ENCODE assay signal across 12 cellular contexts in the genomic region with DNA sequence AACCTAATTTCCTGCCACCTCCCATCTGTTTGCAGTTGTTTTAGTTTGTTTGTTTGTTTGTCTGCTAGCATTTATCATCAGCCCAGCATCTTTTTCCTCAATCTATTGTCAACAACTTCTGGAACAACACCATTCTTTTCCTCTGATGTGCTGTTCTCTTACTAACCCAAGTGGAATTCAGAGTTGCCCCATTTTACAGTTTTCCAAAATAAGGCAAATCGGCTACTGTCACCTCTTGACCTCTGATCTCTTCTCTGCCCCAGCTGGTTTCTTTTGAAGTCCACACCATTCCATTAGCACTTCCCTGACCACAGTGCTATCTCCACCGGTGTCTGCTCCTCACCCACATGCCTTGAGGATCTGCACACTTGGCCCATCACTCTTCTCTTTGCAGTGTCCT.
"Had no signal": no experiment of that assay in that cellular context is flagged by ENCODE, and none has a peak within 500 bp of the region (broad histone marks: within the 10 kb centered on the region; RNA-seq: fewer than 3 reads in every experiment).

No MANE protein-coding gene starts in this region.

- DNase-seq: activated CD4-positive, alpha-beta T cell treated with anti-CD3 and anti-CD28 coated beads, Interleukin-2, amount 50 U/mL, for 4 hours; activated CD4-positive, CD25-positive, alpha-beta regulatory T cell treated with anti-CD3 and anti-CD28 coated beads, Interleukin-2, amount 50 U/mL, for 72 hours; activated effector memory CD4-positive, alpha-beta T cell treated with Interleukin-2 at 50 U/mL for 16 hours; activated T-cell treated with anti-CD3 and anti-CD28 coated beads, Interleukin-2, amount 50 U/mL, for 1 hour; amygdala; brain microvascular endothelial cell; endodermal cell; kidney glomerular epithelial cell; naive B cell; small intestine; thyroid gland had no signal

- FAIRE-seq: small intestine had no signal

- H3K4me1 ChIP-seq: right atrium auricular region, thyroid gland had no signal

- H3K36me3 ChIP-seq: brain microvascular endothelial cell, right atrium auricular region, thyroid gland had no signal

- H3K4me3 ChIP-seq: right atrium auricular region, thyroid gland had no signal

- H3K27me3 ChIP-seq: brain microvascular endothelial cell, right atrium auricular region, thyroid gland had no signal

- H3K9me3 ChIP-seq: right atrium auricular region, thyroid gland had no signal

- H3K27ac ChIP-seq: brain microvascular endothelial cell, right atrium auricular region, thyroid gland had no signal
